In the genomic region with DNA sequence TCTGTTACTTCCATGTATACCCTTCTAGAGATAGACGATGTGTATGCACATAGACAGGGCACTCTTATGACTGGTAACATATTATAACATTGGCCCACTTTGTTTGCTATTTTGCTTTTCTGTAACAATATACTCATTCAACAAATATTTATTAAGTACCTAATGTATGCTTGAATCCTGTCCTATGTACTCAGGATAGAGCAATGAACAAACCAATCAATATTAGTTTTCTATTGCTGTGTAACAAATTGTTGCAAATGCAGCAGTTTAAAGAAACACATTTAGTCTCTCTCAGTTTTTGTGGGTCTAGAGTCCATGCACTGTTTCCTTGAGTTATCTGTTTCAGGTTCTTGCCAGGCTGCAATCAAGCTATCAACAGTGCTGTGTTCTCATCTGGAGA, we compare ENCODE assay signal across 8 cellular contexts.
"Had no signal": no experiment of that assay in that cellular context is flagged by ENCODE, and none has a peak within 500 bp of the region (broad histone marks: within the 10 kb centered on the region; RNA-seq: fewer than 3 reads in every experiment).

No MANE protein-coding gene starts in this region.

- DNase-seq: GDM1, GF-D8 had no signal

- FAIRE-seq: G401.6, GM12878, GM12891, GM12892, GM18507, GM19239 had no signal

- ATAC-seq: GM12878 had no signal

- H3K4me3 ChIP-seq: GM12878 had no signal
